In the genomic region with DNA sequence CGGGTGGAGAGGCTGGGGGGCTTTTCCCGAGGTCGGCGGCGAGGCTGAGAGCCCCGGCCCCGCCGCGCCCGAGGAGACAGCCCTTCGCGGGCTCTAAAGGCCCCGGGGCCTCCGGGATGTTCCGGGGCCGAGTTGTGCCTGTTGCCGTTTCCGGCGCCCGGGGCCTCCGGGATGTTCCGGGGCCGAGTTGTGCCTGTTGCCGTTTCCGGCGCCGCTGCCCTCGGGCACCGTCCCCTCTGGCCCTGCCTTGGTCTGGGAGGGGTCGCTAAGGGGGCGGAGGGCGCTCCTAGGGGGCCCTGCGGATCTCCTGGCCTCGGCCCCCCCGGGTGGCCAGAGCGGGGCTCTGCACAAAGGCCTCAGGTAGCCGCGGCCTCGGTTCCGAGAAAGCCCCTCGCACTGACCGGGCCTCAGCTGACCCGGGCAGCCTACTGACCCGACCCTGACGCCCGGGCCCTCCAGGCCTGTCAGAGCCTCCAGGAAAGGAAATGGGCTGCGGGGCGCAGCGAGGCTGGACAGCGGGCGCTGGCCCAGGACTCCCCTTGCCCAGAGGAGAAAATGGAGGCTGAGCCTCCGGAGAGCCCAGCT, we compare ENCODE assay signal across 8 cellular contexts. TPM values are rescaled to one million over a fixed set of nuclear protein-coding genes. Genes with fewer than 3 reads are reported as not detected.
DNase-seq lines count a peak whose midpoint lies in the region; ATAC-seq, FAIRE-seq and TF ChIP-seq lines count a peak whose summit lies in the region.

No MANE protein-coding gene starts in this region.

- no peak overlapping the region for H2BK120ac ChIP-seq in H1 (replicated peaks; ENCODE audit: low read depth, low read length)

- H3K4ac ChIP-seq in H1 (replicated peaks; ENCODE audit: insufficient read length, low read depth, low read length), result no peak overlapping the region

- peaks cover 5% of the 10 kb centered on the region for H3K27me3 Mint-ChIP-seq in CD4-positive, alpha-beta T cell
- peaks cover 10% of the 10 kb centered on the region for H3K27me3 Mint-ChIP-seq in neural progenitor cell (ENCODE audit: insufficient read depth, low read depth)

- H3K27ac ChIP-seq in CD4-positive, alpha-beta T cell (ENCODE audit: low read depth, low read length), result no peak overlapping the region
- H3K27ac ChIP-seq in HL-60 (replicated peaks), result peak overlapping the region; percentile 80
- no peak overlapping the region; the same call in 1 of the 2 replicates for H3K27ac ChIP-seq in H1 (ENCODE audit: low read depth, low read length)
- H3K27ac ChIP-seq in neural progenitor cell, result no peak overlapping the region

- no peaks in the 10 kb centered on the region for H3K79me1 ChIP-seq in H1 (ENCODE audit: low read depth, low read length)

- H3K79me2 ChIP-seq in H1 (ENCODE audit: control insufficient read depth in 1 of 2, insufficient read depth in 2 of 2, low read length in 2 of 2) (no peaks in the 10 kb centered on the region), neural progenitor cell (ENCODE audit: low read depth) (no peaks in the 10 kb centered on the region)

- H3K36me3 ChIP-seq in H1 (ENCODE audit: control insufficient read depth in 2 of 4, insufficient read depth in 4 of 4, low read length in 3 of 4) (no peaks in the 10 kb centered on the region), neural progenitor cell (no peaks in the 10 kb centered on the region)

- CTCF ChIA-PET in CD4-positive, alpha-beta T cell (lab: Charles Lee), result interaction anchor here (1.1 kb wide), 1 partner anchor 17 kb away, joined by 3 read pairs; no protein-coding TSS in a partner anchor
- CTCF ChIA-PET in H1 (lab: Charles Lee; ENCODE audit: partially characterized antibody), result interaction anchor here (2.7 kb wide), 1 partner anchor 48 kb away, joined by 16 read pairs; no protein-coding TSS in a partner anchor

- intact Hi-C loops in CD4-positive, alpha-beta T cell (cut with DNase I, micrococcal nuclease), result loop anchor here (2.0 to 10.0 kb wide), 4 partner anchors 24 to 1344 kb away; a partner anchor contains a TSS

- H3K9ac ChIP-seq in H1 (replicated peaks in 1 of 4; ENCODE audit: extremely low read depth in 1 of 4, low read depth in 3 of 4, low read length in 3 of 4) (no peak overlapping the region), neural progenitor cell (no peak overlapping the region)

- H3K36me3 Mint-ChIP-seq in CD4-positive, alpha-beta T cell (ENCODE audit: low read depth), result no peaks in the 10 kb centered on the region
- H3K36me3 Mint-ChIP-seq in neural progenitor cell, result no peaks in the 10 kb centered on the region

- no peak overlapping the region for H2BK20ac ChIP-seq in H1 (ENCODE audit: low read length)

- H3K4me2 ChIP-seq in H1 (ENCODE audit: insufficient read depth in 1 of 2, low read depth in 2 of 2, low read length in 2 of 2) (peak overlapping the region; percentile 59 to 69), neural progenitor cell (peak overlapping the region; percentile 81)

- no peak for TF ChIP-seq EP300 in H1 (IDR thresholded peaks at IDR 0.05; ENCODE audit: borderline replicate concordance in 1 of 2, low read depth in 2 of 2, low read length in 2 of 2)

- peak overlapping the region; percentile 88 for H4K8ac ChIP-seq in H1 (ENCODE audit: extremely low read depth, insufficient read depth, low read length)

- peaks cover 6% of the 10 kb centered on the region for H3K27me3 ChIP-seq in CD4-positive, alpha-beta T cell (ENCODE audit: control insufficient read depth, insufficient read depth, low read length)
- H3K27me3 ChIP-seq in HL-60 (ENCODE audit: insufficient read depth, poor library complexity, severe bottlenecking) (no peaks in the 10 kb centered on the region), H1 (replicated peaks in 1 of 4; ENCODE audit: control insufficient read depth in 3 of 4, extremely low read depth in 1 of 4, insufficient read depth in 3 of 4, low read length in 3 of 4) (peaks cover 1 to 15% (median 12%) of the 10 kb centered on the region in 4 experiments; a peak in 6 of 7 replicates), neural progenitor cell (peaks cover 52% of the 10 kb centered on the region)

- peak overlapping the region; percentile 46 for H3K56ac ChIP-seq in H1 (replicated peaks; ENCODE audit: insufficient read length, low read depth, low read length)

- H4K5ac ChIP-seq in H1 (ENCODE audit: insufficient read length, low read depth, low read length), result peak overlapping the region; percentile 88

- H3K4me1 ChIP-seq in H1 (replicated peaks in 1 of 4; ENCODE audit: control insufficient read depth in 3 of 4, insufficient read depth in 4 of 4, low read length in 3 of 4), result peaks cover 6 to 37% (median 28%) of the 10 kb centered on the region in 4 experiments
- peaks cover 30% of the 10 kb centered on the region for H3K4me1 ChIP-seq in neural progenitor cell

- WGBS in H1 (ENCODE audit: extremely low coverage in 1 of 2, insufficient coverage in 1 of 2, insufficient read length in 1 of 2, insufficient replicate concordance in 2 of 2, low coverage in 1 of 2, low lambda C conversion rate in 2 of 2, missing lambda C conversion rate in 1 of 2), 2 experiments, result 61% methylated on average over 36 of the region's 52 CpGs; no CpG with 5 or more reads in 1 of the 2 experiments

- H2BK15ac ChIP-seq in H1 (ENCODE audit: low read length), result no peak overlapping the region

- H3F3A ChIP-seq in neural progenitor cell (ENCODE audit: low read depth), result peaks cover 34% of the 10 kb centered on the region

- no peak for TF ChIP-seq RAD21 in H1 (IDR thresholded peaks at IDR 0.05 in 1 of 2, conservative IDR thresholded peaks at IDR 0.05 in 1 of 2; ENCODE audit: low read depth in 2 of 2, low read length in 2 of 2)

- no peak overlapping the region for H3K14ac ChIP-seq in H1 (ENCODE audit: insufficient read length)

- H3K4me1 Mint-ChIP-seq in CD4-positive, alpha-beta T cell (ENCODE audit: low read depth), result peaks cover 7% of the 10 kb centered on the region
- H3K4me1 Mint-ChIP-seq in neural progenitor cell, result peaks cover 47% of the 10 kb centered on the region

- no peak overlapping the region for H2BK5ac ChIP-seq in H1 (ENCODE audit: low read depth, low read length)

- no peak overlapping the region for H2AFZ ChIP-seq in H1 (ENCODE audit: low read length)
- no peak overlapping the region for H2AFZ ChIP-seq in neural progenitor cell (replicated peaks)

- peak overlapping the region; percentile 19; the same call in 1 of the 2 replicates for H2BK12ac ChIP-seq in H1 (ENCODE audit: low read depth, low read length)

- no peak overlapping the region for H3K23ac ChIP-seq in H1 (ENCODE audit: insufficient read length)

- no peak overlapping the region for H3K4me3 Mint-ChIP-seq in CD4-positive, alpha-beta T cell
- H3K4me3 Mint-ChIP-seq in neural progenitor cell, result no peak overlapping the region

- TF ChIP-seq CTCF in CD4-positive, alpha-beta T cell (IDR thresholded peaks at IDR 0.05), result no peak
- TF ChIP-seq CTCF in HL-60 (IDR thresholded peaks at IDR 0.05; ENCODE audit: insufficient read depth, low read length), result no peak
- TF ChIP-seq CTCF in H1 (IDR thresholded peaks at IDR 0.05; ENCODE audit: control extremely low read depth in 1 of 3, insufficient read depth in 1 of 3, low read depth in 1 of 3, low read length in 3 of 3), result no peak
- no peak for TF ChIP-seq CTCF in neural progenitor cell (IDR thresholded peaks at IDR 0.05)

- no peaks in the 10 kb centered on the region for H3K9me3 ChIP-seq in CD4-positive, alpha-beta T cell (ENCODE audit: control insufficient read depth, low read length)
- H3K9me3 ChIP-seq in H1 (ENCODE audit: insufficient read depth in 2 of 2, low read depth in 1 of 2, low read length in 1 of 2), result no peaks in the 10 kb centered on the region
- H3K9me3 ChIP-seq in neural progenitor cell (ENCODE audit: low read depth), result no peaks in the 10 kb centered on the region

- H3K9me3 Mint-ChIP-seq in CD4-positive, alpha-beta T cell, result no peaks in the 10 kb centered on the region
- H3K9me3 Mint-ChIP-seq in neural progenitor cell, result no peaks in the 10 kb centered on the region

- H3K23me2 ChIP-seq in H1 (ENCODE audit: low read depth, low read length), result peaks cover 9% of the 10 kb centered on the region; the same call in 1 of the 2 replicates

- no peak overlapping the region for H3K27ac Mint-ChIP-seq in CD4-positive, alpha-beta T cell
- H3K27ac Mint-ChIP-seq in neural progenitor cell, result no peak overlapping the region

- POLR2A ChIA-PET in CD4-positive, alpha-beta T cell (lab: Charles Lee), result interaction anchor here (1.5 to 3.0 kb wide), 4 partner anchors 19 to 24 kb away, joined by 5 to 8 read pairs (median 6); a partner anchor contains a TSS
- POLR2A ChIA-PET in H1 (lab: Charles Lee; ENCODE audit: partially characterized antibody), result interaction anchor here (0.6 to 35.8 kb wide), 7 partner anchors 8 to 250 kb away, joined by 3 to 1004 read pairs (median 7); a partner anchor contains a TSS

- H4K20me1 ChIP-seq in H1 (replicated peaks in 1 of 2; ENCODE audit: control insufficient read depth in 1 of 2, insufficient read depth in 2 of 2, low read length in 2 of 2) (no peaks in the 10 kb centered on the region), neural progenitor cell (ENCODE audit: low read depth) (no peaks in the 10 kb centered on the region)

- no peak for TF ChIP-seq POLR2A in H1 (IDR thresholded peaks at IDR 0.05; ENCODE audit: control extremely low read depth in 1 of 2, low read depth in 2 of 2, low read length in 2 of 2)

- H4K91ac ChIP-seq in H1 (replicated peaks; ENCODE audit: insufficient read length, low read length), result peak overlapping the region; percentile 85

- no peak for DNase-seq in CD4-positive, alpha-beta T cell
- DNase-seq in HL-60 (ENCODE audit: low read depth in 1 of 2, low spot score in 1 of 2) (no peak), H1 (ENCODE audit: low read depth in 1 of 2, low spot score in 2 of 2) (no peak), neural progenitor cell (ENCODE audit: low spot score) (no peak), NCI-H1048 (lab: John Stamatoyannopoulos, UW) (no peak), NCI-H510A treated with DMSO at 0.1 percent for 48 hours (lab: John Stamatoyannopoulos, UW) (no peak)

- no peak for FAIRE-seq in H1 (lab: Jason Lieb, UNC)

- peak overlapping the region; percentile 34 for H3K4me3 ChIP-seq in HL-60 (replicated peaks; ENCODE audit: insufficient read depth, low read length)
- peak overlapping the region; percentile 12 to 60 (median 22); a peak in 3 of 8 replicates for H3K4me3 ChIP-seq in H1 (ENCODE audit: extremely low read depth in 1 of 4, insufficient read depth in 2 of 4, low read depth in 3 of 4, low read length in 4 of 4)
- peak overlapping the region; percentile 51 for H3K4me3 ChIP-seq in neural progenitor cell

- no peak overlapping the region for H3K18ac ChIP-seq in H1 (ENCODE audit: extremely low read depth, low read length)

- ATAC-seq in CD4-positive, alpha-beta T cell (ENCODE audit: poor library complexity), result peak; percentile 3
- ATAC-seq in GM19023 (IDR thresholded peaks at IDR 0.05; ENCODE audit: unreplicated experiment), result no peak
- ATAC-seq in GM21528 (IDR thresholded peaks at IDR 0.05; ENCODE audit: low FRiP score, unreplicated experiment), result no peak

- 0 out of 2 replicates have a peak overlapping the region, but pooled peaks have one; percentile 11 for H2AK5ac ChIP-seq in H1 (ENCODE audit: low read depth, low read length)

RNA-seq across cellular contexts. Expression of a gene that starts 24.2 kb away (rescaled TPM):
- 1,000 to 10,000 TPM; 1,296 to 1,318 TPM for total RNA-seq in CD4-positive, alpha-beta T cell
- 3,535 and 3,691 TPM in 2 replicates for total RNA-seq in H1 (2021; fragmentation: NEBNext Ultra II Directional; extraction: Animal tissue kit (Norgen Biotek cat#: 25700))
- 5,010 and 7,420 TPM in 2 replicates for polyA plus RNA-seq in H1 (2011; rRNA removed)
- 3,868 TPM for polyA plus RNA-seq in H1 (2011; cell fraction: cytosol; rRNA removed)
- 4,694 TPM for polyA plus RNA-seq in H1 (2011; cell fraction: nucleus; rRNA removed)
- 3,170 to 3,474 TPM (median 3,377 TPM) in 4 replicates for polyA plus RNA-seq in H1 (2012, experiment 1 of 2)
- polyA plus RNA-seq in H1 (2012, experiment 2 of 2), result 3,649 TPM
- polyA plus RNA-seq in H1 (2013, experiment 1 of 2), result 4,243 TPM
- 4,284 TPM for polyA plus RNA-seq in H1 (2013, experiment 2 of 2)
- polyA minus RNA-seq in H1 (2011; rRNA and poly(A)+ RNA removed), result 1,111 and 1,306 TPM in 2 replicates
- polyA minus RNA-seq in H1 (2011; cell fraction: cytosol; rRNA and poly(A)+ RNA removed), result 1,521 TPM
- polyA minus RNA-seq in H1 (2011; cell fraction: nucleus; rRNA and poly(A)+ RNA removed), result 1,666 TPM
- total RNA-seq in neural progenitor cell (ENCODE audit: low replicate concordance), result 1,228 and 2,405 TPM in 2 replicates

RNA-seq across cellular contexts. Expression of a gene that starts 39.8 kb away (rescaled TPM):
- total RNA-seq in CD4-positive, alpha-beta T cell, result 1 to 10 TPM; 1.0 to 1.1 TPM
- 0.30 TPM in 1 of 2 replicates, not detected in the other for total RNA-seq in H1 (2021; fragmentation: NEBNext Ultra II Directional; extraction: Animal tissue kit (Norgen Biotek cat#: 25700))
- 0.18 and 0.44 TPM in 2 replicates for polyA plus RNA-seq in H1 (2011; rRNA removed)
- polyA plus RNA-seq in H1 (2011; cell fraction: cytosol; rRNA removed), result 0.14 TPM
- polyA plus RNA-seq in H1 (2011; cell fraction: nucleus; rRNA removed), result 0.88 TPM
- 0.12 to 0.43 TPM (median 0.30 TPM) in 4 replicates for polyA plus RNA-seq in H1 (2012, experiment 1 of 2)
- polyA plus RNA-seq in H1 (2012, experiment 2 of 2), result 0.28 TPM
- polyA plus RNA-seq in H1 (2013, experiment 1 of 2), result not detected
- 0.07 TPM for polyA plus RNA-seq in H1 (2013, experiment 2 of 2)
- polyA minus RNA-seq in H1 (2011; rRNA and poly(A)+ RNA removed), result 0.09 and 0.10 TPM in 2 replicates
- not detected for polyA minus RNA-seq in H1 (2011; cell fraction: cytosol; rRNA and poly(A)+ RNA removed)
- 0.90 TPM for polyA minus RNA-seq in H1 (2011; cell fraction: nucleus; rRNA and poly(A)+ RNA removed)
- total RNA-seq in neural progenitor cell (ENCODE audit: low replicate concordance), result 0.28 TPM in 1 of 2 replicates, not detected in the other
